ENCODE assay signal across 1 cellular context in genomic region chr7:34756025-34756437, GRCh38.
TF ChIP-seq lines count a peak whose summit lies in the region.

No MANE protein-coding gene starts in this region.

TF ChIP-seq in Ishikawa, 13 proteins besides CTCF, POLR2A, EP300 and RAD21 (continued from another document):
- TF ChIP-seq MAX (IDR thresholded peaks at IDR 0.05) (peak; percentile 12; the same call in 1 of the 2 replicates), USF1 (IDR thresholded peaks at IDR 0.05) (no peak), TCF12 (IDR thresholded peaks at IDR 0.05; ENCODE audit: low read depth) (peak; percentile 88), CEBPB (IDR thresholded peaks at IDR 0.05) (peak; percentile 96), TEAD4 (IDR thresholded peaks at IDR 0.05) (peak; percentile 77), CREB1 (IDR thresholded peaks at IDR 0.05; ENCODE audit: low read depth) (no peak), NFIC (IDR thresholded peaks at IDR 0.05) (peak; percentile 70), TAF1 (IDR thresholded peaks at IDR 0.05; ENCODE audit: low read depth) (no peak), YY1 (IDR thresholded peaks at IDR 0.05; ENCODE audit: low read depth) (no peak)
TF ChIP-seq in Ishikawa: peak in this region for 7.
